Comparison of ENCODE assay signal across 14 cellular contexts in the genomic region with DNA sequence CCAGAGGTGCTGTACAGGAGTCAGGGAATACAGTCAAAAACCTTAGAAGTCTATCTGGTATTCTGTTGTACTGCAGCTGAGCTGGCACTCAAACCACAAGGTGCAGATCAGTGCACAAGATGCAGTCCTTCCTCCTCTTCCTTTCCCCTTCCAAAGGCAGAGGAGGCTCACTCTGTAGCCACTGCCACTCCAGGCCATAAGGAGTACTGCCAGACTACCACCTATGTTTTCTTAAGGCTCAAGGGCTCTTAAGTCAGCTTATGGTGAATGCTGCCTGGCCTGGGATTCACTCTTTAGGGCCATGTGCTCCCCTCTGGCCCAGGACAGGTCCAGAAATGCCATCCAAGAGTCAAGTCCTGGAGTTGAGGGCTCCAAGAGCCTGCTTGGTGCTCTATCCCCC.
"Had no signal": no experiment of that assay in that cellular context is flagged by ENCODE, and none has a peak within 500 bp of the region (broad histone marks: within the 10 kb centered on the region; RNA-seq: fewer than 3 reads in every experiment).

No MANE protein-coding gene starts in this region.

- H3K4me3 Mint-ChIP-seq: activated naive CD8-positive, alpha-beta T cell; nephron progenitor cell had no signal

- H3K36me3 ChIP-seq: tibial nerve, uterus had no signal

- H3K27me3 ChIP-seq: tibial nerve, uterus had no signal

- DNase-seq: activated CD4-positive, alpha-beta T cell treated with anti-CD3 and anti-CD28 coated beads, Interleukin-2, amount 50 U/mL, for 4 hours; activated gamma-delta T cell treated with Interleukin-2 at 50 U/mL for 16 hours; cerebellar nuclear complex; effector CD8-positive, alpha-beta T cell; left colon; nephron progenitor cell; occipital lobe; posterior cingulate gyrus; stimulated activated naive CD4-positive, alpha-beta T cell treated with Interleukin-2 at 50 U/mL for 16 hours; T-helper 9 cell; uterus had no signal

- H3K4me3 ChIP-seq: tibial nerve, uterus had no signal

- H3K27me3 Mint-ChIP-seq: activated naive CD8-positive, alpha-beta T cell had no signal

- H3K27ac ChIP-seq: tibial nerve, uterus had no signal

- H3K4me1 ChIP-seq: tibial nerve, uterus had no signal

- ATAC-seq: activated CD4-positive, CD25-positive, alpha-beta regulatory T cell treated with anti-CD3 and anti-CD28 coated beads, Interleukin-2, amount 50 U/mL, for 24 hours; left colon had no signal

- H3K27ac Mint-ChIP-seq: activated naive CD8-positive, alpha-beta T cell; nephron progenitor cell had no signal
